13 cellular contexts compared by ENCODE assay signal in the genomic region with DNA sequence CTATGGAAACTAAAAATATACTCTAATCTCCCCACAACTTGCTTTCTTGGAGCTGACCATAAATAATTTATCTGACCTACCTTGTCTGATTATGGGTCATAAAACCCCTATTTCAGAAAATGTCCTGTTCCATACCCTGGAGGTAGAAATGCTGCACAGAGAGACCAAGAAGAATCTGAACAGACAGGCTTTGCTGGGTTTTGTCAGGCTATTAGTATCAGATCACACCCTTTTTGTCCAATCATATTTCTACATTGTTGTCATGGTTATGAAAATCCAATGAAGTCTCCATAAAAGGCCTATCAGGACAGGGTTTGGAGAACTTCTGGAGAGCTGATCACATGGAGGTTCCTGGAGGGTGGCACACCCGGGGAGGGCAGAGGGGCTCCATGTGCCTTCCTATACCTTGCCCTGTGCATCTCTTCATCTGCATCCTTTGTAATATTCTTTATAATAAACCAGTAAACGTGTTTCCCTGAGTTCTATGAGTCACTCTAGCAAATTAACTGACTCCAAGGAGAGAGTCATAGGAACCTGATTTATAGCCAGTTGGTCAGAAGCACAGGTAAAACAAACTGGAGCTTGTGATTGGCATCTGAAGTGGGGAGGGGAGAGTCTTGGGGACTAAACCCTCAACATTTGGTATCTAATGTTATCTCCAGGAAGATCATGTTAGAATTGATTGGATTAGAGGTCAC.
"Had no signal": no experiment of that assay in that cellular context is flagged by ENCODE, and none has a peak within 500 bp of the region (broad histone marks: within the 10 kb centered on the region; RNA-seq: fewer than 3 reads in every experiment).

No MANE protein-coding gene starts in this region.

- H3K4me3 Mint-ChIP-seq: activated B cell treated with CpG ODN at 0.5 μM for 24 hours had no signal

- H3K4me1 ChIP-seq: colonic mucosa, sigmoid colon, testis had no signal

- H3K27ac Mint-ChIP-seq: activated B cell treated with CpG ODN at 0.5 μM for 24 hours; activated naive CD4-positive, alpha-beta T cell treated with anti-CD3 and anti-CD28 coated beads, Interleukin-2, amount 50 U/mL, for 72 hours had no signal

- H3K4me1 Mint-ChIP-seq: activated B cell treated with CpG ODN at 0.5 μM for 24 hours had no signal

- H3K4me3 ChIP-seq: colonic mucosa, ovary, sigmoid colon, stomach, testis had no signal

- H3K27ac ChIP-seq: colonic mucosa, ovary, sigmoid colon, stomach, testis had no signal

- H3K9me3 Mint-ChIP-seq: activated B cell treated with CpG ODN at 0.5 μM for 24 hours; activated naive CD4-positive, alpha-beta T cell treated with anti-CD3 and anti-CD28 coated beads, Interleukin-2, amount 50 U/mL, for 72 hours had no signal

- H3K27me3 Mint-ChIP-seq: activated B cell treated with CpG ODN at 0.5 μM for 24 hours had no signal

- DNase-seq: activated B cell treated with CpG ODN at 0.5 μM for 24 hours; activated CD8-positive, alpha-beta memory T cell treated with anti-CD3 and anti-CD28 coated beads for 24 hours; activated effector memory CD4-positive, alpha-beta T cell treated with Interleukin-2 at 50 U/mL for 16 hours; colonic mucosa; foreskin fibroblast; glutamatergic neuron; midbrain; ovary; sigmoid colon; stimulated activated CD4-positive, alpha-beta T cell treated with anti-CD3 and anti-CD28 coated beads, Interleukin-1b, Interleukin-23, amount 100 ng/mL, for 48 hours; stomach; testis had no signal

- H3K36me3 ChIP-seq: colonic mucosa, ovary had no signal

- H3K27me3 ChIP-seq: colonic mucosa, ovary, sigmoid colon, stomach, testis had no signal

- H3K9me3 ChIP-seq: colonic mucosa, ovary, sigmoid colon, stomach, testis had no signal
